In the genomic region with DNA sequence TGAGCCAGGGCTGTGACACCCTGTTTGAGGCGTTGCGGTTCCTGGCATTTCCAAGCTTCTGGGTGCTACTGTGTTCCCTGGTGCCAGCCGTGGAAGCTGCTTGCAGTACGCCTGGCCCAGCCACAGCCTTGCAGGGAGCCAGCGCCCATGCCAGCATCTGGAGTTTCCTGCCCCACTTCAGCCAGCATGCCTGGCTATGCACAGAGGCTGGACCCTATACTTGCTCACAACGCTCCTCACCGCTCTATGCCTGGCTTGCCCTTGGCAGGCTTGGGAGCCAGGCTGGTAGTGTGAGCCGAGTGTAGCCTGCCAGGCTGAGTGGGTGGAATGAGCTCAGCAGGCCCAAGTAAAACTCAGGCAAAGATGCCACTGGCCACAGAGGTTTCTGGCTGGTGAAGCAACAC, we compare ENCODE assay signal across 1 cellular context.
TF ChIP-seq lines count a peak whose summit lies in the region.

No MANE protein-coding gene starts in this region.

TF ChIP-seq in HepG2, 621 proteins besides CTCF, POLR2A, EP300 and RAD21 (continued from another document):
- no peak for TF ChIP-seq SOX13 (IDR thresholded peaks at IDR 0.05)
- no peak for TF ChIP-seq SOX13 (CRISPR knock-in tag; conservative IDR thresholded peaks at IDR 0.05 in 1 of 2, IDR thresholded peaks at IDR 0.05 in 1 of 2)
